Comparison of ENCODE assay signal across 8 cellular contexts in genomic region chr9:93096131-93096802, GRCh38. TPM values are rescaled to one million over a fixed set of nuclear protein-coding genes. Genes with fewer than 3 reads are reported as not detected.
DNase-seq lines count a peak whose midpoint lies in the region; ATAC-seq and TF ChIP-seq lines count a peak whose summit lies in the region.

Gene CARD19, plus strand, starts transcription at chr9:93096217. Its CDS starts 129 bp downstream, at chr9:93096346.

- peaks cover 37 to 66% (median 42%) of the 10 kb centered on the region in 3 donors for H3K4me1 ChIP-seq in esophagus squamous epithelium
- H3K4me1 ChIP-seq in upper lobe of left lung, result peaks cover 57 to 63% (median 61%) of the 10 kb centered on the region in 4 donors

- no peaks in the 10 kb centered on the region for H3K9me3 Mint-ChIP-seq in naive B cell

- no peaks in the 10 kb centered on the region for H3K27me3 ChIP-seq in esophagus squamous epithelium
- H3K27me3 ChIP-seq in upper lobe of left lung, result no peaks in the 10 kb centered on the region

- H3K36me3 Mint-ChIP-seq in naive B cell, result no peaks in the 10 kb centered on the region

- H3K4me3 ChIP-seq in LNCaP clone FGC (ENCODE audit: low read depth, low read length) (peak within 1 kb of the TSS; percentile 79), esophagus squamous epithelium (peak within 1 kb of the TSS; percentile 59 to 99 (median 92)), upper lobe of left lung (peak within 1 kb of the TSS; percentile 67 to 90 (median 86))

- H3K4me1 Mint-ChIP-seq in naive B cell, result peaks cover 49 to 68% (median 62%) of the 10 kb centered on the region in 3 donors

- TF ChIP-seq CTCF in LNCaP clone FGC (IDR thresholded peaks at IDR 0.05; ENCODE audit: control insufficient read depth, extremely low read depth, insufficient read depth) (no peak), esophagus squamous epithelium (IDR thresholded peaks at IDR 0.05) (peak in 1 of 6 experiments; percentile 10), upper lobe of left lung (IDR thresholded peaks at IDR 0.05) (peak in 3 of 6 experiments; percentile 10 to 41 (median 38))

- H3K27me3 Mint-ChIP-seq in naive B cell, result no peaks in the 10 kb centered on the region

- peak within 1 kb of the TSS; percentile 97 to 100 (median 100) for H3K27ac Mint-ChIP-seq in naive B cell

- 0% methylated on average over 2 of the region's 65 CpGs; no CpG with 5 or more reads in 1 of the 2 donors for WGBS in esophagus squamous epithelium, 2 donors
- 0% methylated on average over 8 to 23 of the region's 65 CpGs for WGBS in upper lobe of left lung, 2 donors

- H3K36me3 ChIP-seq in esophagus squamous epithelium (no peaks in the 10 kb centered on the region), upper lobe of left lung (no peaks in the 10 kb centered on the region)

- TF ChIP-seq POLR2A in esophagus squamous epithelium (IDR thresholded peaks at IDR 0.05), result peak in 3 of 4 donors; percentile 98 to 99 (median 99)
- TF ChIP-seq POLR2A in upper lobe of left lung (IDR thresholded peaks at IDR 0.05), result peak in 3 of 4 donors; percentile 93 to 99 (median 99)

- intact Hi-C loops in esophagus squamous epithelium (cut with DNase I), result no loop called here

- peak; percentile 54 for DNase-seq in ELR (ENCODE audit: low read depth)
- no peak for DNase-seq in LNCaP clone FGC (ENCODE audit: low read depth)
- peak; percentile 77 for DNase-seq in activated CD8-positive, alpha-beta memory T cell treated with anti-CD3 and anti-CD28 coated beads, Interleukin-2, amount 50 U/mL, for 48 hours
- DNase-seq in esophagus squamous epithelium (lab: John Stamatoyannopoulos, UW), result no peak
- peak; percentile 63 for DNase-seq in naive B cell
- DNase-seq in upper lobe of left lung, result peak in 1 of 2 donors; percentile 71
- no peak for DNase-seq in NCI-H2107 treated with DMSO at 0.1 percent for 48 hours (lab: John Stamatoyannopoulos, UW; ENCODE audit: unreplicated experiment)

- peaks cover 0 to 6% (median 5%) of the 10 kb centered on the region in 3 donors for H3K9me3 ChIP-seq in esophagus squamous epithelium
- H3K9me3 ChIP-seq in upper lobe of left lung, result peaks cover 0 to 7% (median 0%) of the 10 kb centered on the region in 4 donors

- H3K4me3 Mint-ChIP-seq in naive B cell, result peak within 1 kb of the TSS; percentile 83 to 96 (median 94)

- peak within 1 kb of the TSS; percentile 93 to 99 (median 97) for H3K27ac ChIP-seq in esophagus squamous epithelium
- peak within 1 kb of the TSS; percentile 89 to 98 (median 97) for H3K27ac ChIP-seq in upper lobe of left lung

- TF ChIP-seq EP300 in upper lobe of left lung (IDR thresholded peaks at IDR 0.05), result no peak

- ATAC-seq in GM21737 (IDR thresholded peaks at IDR 0.05; ENCODE audit: unreplicated experiment), result peak; percentile 7
- ATAC-seq in naive B cell (ENCODE audit: low read depth in 2 of 2), result peak; percentile 28 to 29
- ATAC-seq in upper lobe of left lung (ENCODE audit: low FRiP score in 2 of 2), result peak in 1 of 2 donors; percentile 13

RNA-seq across cellular contexts. Expression of gene CARD19, which starts in this region (rescaled TPM):
- total RNA-seq in esophagus squamous epithelium (10 to 100 TPM; 16.2 to 37.8 (median 29.0) TPM), upper lobe of left lung (10 to 100 TPM; 34.7 to 92.3 (median 41.7) TPM)
- polyA plus RNA-seq in naive B cell (ENCODE audit: low read depth in 6 of 6), result 10 to 100 TPM; 18.4 to 37.3 (median 27.4) TPM

Comparison
In these comparisons a context has a peak if more than half of its experiments do, and no peak if none do; other contexts are left out.
1. DNase-seq: peak in ELR (single experiment), activated CD8-positive, alpha-beta memory T cell treated with anti-CD3 and anti-CD28 coated beads, Interleukin-2, amount 50 U/mL, for 48 hours (single experiment) and naive B cell (single experiment); none in LNCaP clone FGC (single experiment), esophagus squamous epithelium (single experiment) and NCI-H2107 treated with DMSO at 0.1 percent for 48 hours (single experiment).
2. Peak in every context shown above with its lines, with median percentiles within 50 percentile points of each other: H3K4me3 ChIP-seq.